2 cellular contexts compared by ENCODE assay signal in the genomic region with DNA sequence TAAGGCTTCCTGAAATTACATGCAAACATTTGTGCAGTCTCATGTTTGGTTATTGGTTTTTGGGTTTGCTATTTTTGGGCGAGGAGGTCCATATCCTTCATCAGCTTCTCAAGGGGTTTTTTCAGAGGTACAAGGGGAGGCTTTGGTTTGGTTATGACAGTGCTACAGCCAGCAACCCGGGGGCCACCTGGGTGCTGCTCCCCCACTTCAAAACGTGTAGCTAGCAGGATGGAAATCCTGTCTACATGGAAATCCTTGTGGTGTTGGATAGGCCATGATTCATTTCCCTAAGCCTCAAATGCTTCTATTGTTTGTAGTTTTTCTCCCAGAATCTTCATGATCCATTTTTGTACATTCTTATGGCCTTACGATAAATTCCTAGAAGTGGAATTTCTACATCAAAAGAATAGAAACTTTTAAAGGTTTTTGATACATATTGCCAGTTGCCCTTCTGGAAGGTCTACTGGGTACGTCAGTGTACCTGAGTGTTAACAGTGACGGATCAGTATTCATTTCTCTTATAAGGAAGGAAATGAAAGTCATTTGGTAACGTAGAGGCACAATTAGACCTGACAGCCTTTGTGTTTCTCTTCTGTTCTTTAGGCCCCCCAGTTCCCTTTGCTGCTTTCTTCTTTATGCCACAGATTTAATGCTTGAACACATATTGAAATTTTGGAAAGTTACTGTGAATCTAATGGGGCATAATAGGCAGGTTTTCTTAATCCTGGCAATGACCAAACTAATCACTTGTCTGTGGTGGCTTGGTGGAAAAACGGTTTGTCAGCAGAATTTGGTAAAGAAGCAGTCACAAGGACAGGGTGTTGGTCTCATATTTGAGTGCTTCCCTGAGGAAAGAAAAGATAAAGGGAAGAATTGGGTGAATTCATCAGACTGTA.
TF ChIP-seq lines count a peak whose summit lies in the region.

No MANE protein-coding gene starts in this region.

TF ChIP-seq in HEK293, 187 proteins besides CTCF, POLR2A, EP300 and RAD21 (continued from another document):
- TF ChIP-seq, protein P1, sequence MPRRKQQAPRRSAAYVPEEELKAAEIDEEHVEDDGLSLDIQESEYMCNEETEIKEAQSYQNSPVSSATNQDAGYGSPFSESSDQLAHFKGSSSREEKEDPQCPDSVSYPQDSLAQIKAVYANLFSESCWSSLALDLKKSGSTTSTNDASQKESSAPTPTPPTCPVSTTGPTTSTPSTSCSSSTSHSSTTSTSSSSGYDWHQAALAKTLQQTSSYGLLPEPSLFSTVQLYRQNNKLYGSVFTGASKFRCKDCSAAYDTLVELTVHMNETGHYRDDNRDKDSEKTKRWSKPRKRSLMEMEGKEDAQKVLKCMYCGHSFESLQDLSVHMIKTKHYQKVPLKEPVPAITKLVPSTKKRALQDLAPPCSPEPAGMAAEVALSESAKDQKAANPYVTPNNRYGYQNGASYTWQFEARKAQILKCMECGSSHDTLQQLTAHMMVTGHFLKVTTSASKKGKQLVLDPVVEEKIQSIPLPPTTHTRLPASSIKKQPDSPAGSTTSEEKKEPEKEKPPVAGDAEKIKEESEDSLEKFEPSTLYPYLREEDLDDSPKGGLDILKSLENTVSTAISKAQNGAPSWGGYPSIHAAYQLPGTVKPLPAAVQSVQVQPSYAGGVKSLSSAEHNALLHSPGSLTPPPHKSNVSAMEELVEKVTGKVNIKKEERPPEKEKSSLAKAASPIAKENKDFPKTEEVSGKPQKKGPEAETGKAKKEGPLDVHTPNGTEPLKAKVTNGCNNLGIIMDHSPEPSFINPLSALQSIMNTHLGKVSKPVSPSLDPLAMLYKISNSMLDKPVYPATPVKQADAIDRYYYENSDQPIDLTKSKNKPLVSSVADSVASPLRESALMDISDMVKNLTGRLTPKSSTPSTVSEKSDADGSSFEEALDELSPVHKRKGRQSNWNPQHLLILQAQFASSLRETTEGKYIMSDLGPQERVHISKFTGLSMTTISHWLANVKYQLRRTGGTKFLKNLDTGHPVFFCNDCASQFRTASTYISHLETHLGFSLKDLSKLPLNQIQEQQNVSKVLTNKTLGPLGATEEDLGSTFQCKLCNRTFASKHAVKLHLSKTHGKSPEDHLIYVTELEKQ (tag by site-specific recombination; IDR thresholded peaks at IDR 0.05; ENCODE audit: borderline replicate concordance): no peak
- TF ChIP-seq ZNF558 (tag by site-specific recombination; IDR thresholded peaks at IDR 0.05) (peak; percentile 94), ZNF311 (tag by site-specific recombination; IDR thresholded peaks at IDR 0.05; ENCODE audit: borderline replicate concordance) (no peak), ZNF19 (tag by site-specific recombination; IDR thresholded peaks at IDR 0.05; ENCODE audit: low read depth) (no peak), ZNF157 (tag by site-specific recombination; IDR thresholded peaks at IDR 0.05) (no peak), ZNF112 (tag by site-specific recombination; IDR thresholded peaks at IDR 0.05) (no peak)
TF ChIP-seq in HEK293: peak in this region for 1.

TF ChIP-seq in GM12878, 131 proteins besides CTCF, POLR2A, EP300 and RAD21 (continued from another document and continues in another):
- TF ChIP-seq, protein P2, sequence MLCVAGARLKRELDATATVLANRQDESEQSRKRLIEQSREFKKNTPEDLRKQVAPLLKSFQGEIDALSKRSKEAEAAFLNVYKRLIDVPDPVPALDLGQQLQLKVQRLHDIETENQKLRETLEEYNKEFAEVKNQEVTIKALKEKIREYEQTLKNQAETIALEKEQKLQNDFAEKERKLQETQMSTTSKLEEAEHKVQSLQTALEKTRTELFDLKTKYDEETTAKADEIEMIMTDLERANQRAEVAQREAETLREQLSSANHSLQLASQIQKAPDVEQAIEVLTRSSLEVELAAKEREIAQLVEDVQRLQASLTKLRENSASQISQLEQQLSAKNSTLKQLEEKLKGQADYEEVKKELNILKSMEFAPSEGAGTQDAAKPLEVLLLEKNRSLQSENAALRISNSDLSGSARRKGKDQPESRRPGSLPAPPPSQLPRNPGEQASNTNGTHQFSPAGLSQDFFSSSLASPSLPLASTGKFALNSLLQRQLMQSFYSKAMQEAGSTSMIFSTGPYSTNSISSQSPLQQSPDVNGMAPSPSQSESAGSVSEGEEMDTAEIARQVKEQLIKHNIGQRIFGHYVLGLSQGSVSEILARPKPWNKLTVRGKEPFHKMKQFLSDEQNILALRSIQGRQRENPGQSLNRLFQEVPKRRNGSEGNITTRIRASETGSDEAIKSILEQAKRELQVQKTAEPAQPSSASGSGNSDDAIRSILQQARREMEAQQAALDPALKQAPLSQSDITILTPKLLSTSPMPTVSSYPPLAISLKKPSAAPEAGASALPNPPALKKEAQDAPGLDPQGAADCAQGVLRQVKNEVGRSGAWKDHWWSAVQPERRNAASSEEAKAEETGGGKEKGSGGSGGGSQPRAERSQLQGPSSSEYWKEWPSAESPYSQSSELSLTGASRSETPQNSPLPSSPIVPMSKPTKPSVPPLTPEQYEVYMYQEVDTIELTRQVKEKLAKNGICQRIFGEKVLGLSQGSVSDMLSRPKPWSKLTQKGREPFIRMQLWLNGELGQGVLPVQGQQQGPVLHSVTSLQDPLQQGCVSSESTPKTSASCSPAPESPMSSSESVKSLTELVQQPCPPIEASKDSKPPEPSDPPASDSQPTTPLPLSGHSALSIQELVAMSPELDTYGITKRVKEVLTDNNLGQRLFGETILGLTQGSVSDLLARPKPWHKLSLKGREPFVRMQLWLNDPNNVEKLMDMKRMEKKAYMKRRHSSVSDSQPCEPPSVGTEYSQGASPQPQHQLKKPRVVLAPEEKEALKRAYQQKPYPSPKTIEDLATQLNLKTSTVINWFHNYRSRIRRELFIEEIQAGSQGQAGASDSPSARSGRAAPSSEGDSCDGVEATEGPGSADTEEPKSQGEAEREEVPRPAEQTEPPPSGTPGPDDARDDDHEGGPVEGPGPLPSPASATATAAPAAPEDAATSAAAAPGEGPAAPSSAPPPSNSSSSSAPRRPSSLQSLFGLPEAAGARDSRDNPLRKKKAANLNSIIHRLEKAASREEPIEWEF (IDR thresholded peaks at IDR 0.05; ENCODE audit: insufficient replicate concordance, low read depth, low read length): no peak
- TF ChIP-seq CBX3 (IDR thresholded peaks at IDR 0.05; ENCODE audit: borderline replicate concordance, low read depth) (no peak), NBN (IDR thresholded peaks at IDR 0.05) (0 out of 2 replicates have a peak, but pooled peaks have one; percentile 10), CBX5 (IDR thresholded peaks at IDR 0.05; ENCODE audit: low read depth) (peak; percentile 81; the same call in 1 of the 2 replicates), SREBF2 (IDR thresholded peaks at IDR 0.05; ENCODE audit: low read length) (no peak), JUND (IDR thresholded peaks at IDR 0.05; ENCODE audit: low read depth, low read length) (no peak; the same call in 1 of the 2 replicates), RELA (IDR thresholded peaks at IDR 0.05; ENCODE audit: borderline replicate concordance, partially characterized antibody) (no peak), HDAC6 (IDR thresholded peaks at IDR 0.05; ENCODE audit: unreplicated experiment) (no peak), WRNIP1 (IDR thresholded peaks at IDR 0.05; ENCODE audit: borderline replicate concordance, low read depth, low read length) (no peak), BCL11A (IDR thresholded peaks at IDR 0.05; ENCODE audit: low read depth, low read length) (peak; percentile 55; the same call in 1 of the 2 replicates), POU2F2 (IDR thresholded peaks at IDR 0.05; ENCODE audit: borderline replicate concordance, low read depth, low read length) (no peak), CHD2 (IDR thresholded peaks at IDR 0.05; ENCODE audit: borderline replicate concordance, low read depth, low read length) (no peak), PML (IDR thresholded peaks at IDR 0.05; ENCODE audit: low read length) (peak; percentile 47; the same call in 1 of the 2 replicates), FOXM1 (IDR thresholded peaks at IDR 0.05; ENCODE audit: low read depth, low read length) (peak; percentile 83), TCF7 (IDR thresholded peaks at IDR 0.05; ENCODE audit: borderline replicate concordance) (peak; percentile 41; the same call in 1 of the 2 replicates), CREB1 (IDR thresholded peaks at IDR 0.05; ENCODE audit: low read depth) (peak; percentile 42; the same call in 1 of the 2 replicates), MEF2A (IDR thresholded peaks at IDR 0.05; ENCODE audit: insufficient read depth, low read depth, low read length) (peak; percentile 97), TBL1XR1 (IDR thresholded peaks at IDR 0.05; ENCODE audit: low read depth, low read length) (peak; percentile 77), TCF12 (IDR thresholded peaks at IDR 0.05; ENCODE audit: low read depth, low read length) (peak; percentile 82), ZNF384 (IDR thresholded peaks at IDR 0.05; ENCODE audit: borderline replicate concordance, low read depth, low read length) (no peak), SPI1 (IDR thresholded peaks at IDR 0.05; ENCODE audit: borderline replicate concordance, insufficient read depth, low read depth, low read length) (peak; percentile 43; the same call in 1 of the 2 replicates), MTA3 (IDR thresholded peaks at IDR 0.05; ENCODE audit: borderline replicate concordance, low read length) (0 out of 2 replicates have a peak, but pooled peaks have one; percentile 72), GABPA (IDR thresholded peaks at IDR 0.05; ENCODE audit: low read depth) (0 out of 2 replicates have a peak, but pooled peaks have one; percentile 38), NR2C2 (IDR thresholded peaks at IDR 0.05; ENCODE audit: borderline replicate concordance, control insufficient read depth, insufficient read length, low read depth) (no peak)
- TF ChIP-seq, protein P3, sequence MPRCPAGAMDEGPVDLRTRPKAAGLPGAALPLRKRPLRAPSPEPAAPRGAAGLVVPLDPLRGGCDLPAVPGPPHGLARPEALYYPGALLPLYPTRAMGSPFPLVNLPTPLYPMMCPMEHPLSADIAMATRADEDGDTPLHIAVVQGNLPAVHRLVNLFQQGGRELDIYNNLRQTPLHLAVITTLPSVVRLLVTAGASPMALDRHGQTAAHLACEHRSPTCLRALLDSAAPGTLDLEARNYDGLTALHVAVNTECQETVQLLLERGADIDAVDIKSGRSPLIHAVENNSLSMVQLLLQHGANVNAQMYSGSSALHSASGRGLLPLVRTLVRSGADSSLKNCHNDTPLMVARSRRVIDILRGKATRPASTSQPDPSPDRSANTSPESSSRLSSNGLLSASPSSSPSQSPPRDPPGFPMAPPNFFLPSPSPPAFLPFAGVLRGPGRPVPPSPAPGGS (IDR thresholded peaks at IDR 0.05; ENCODE audit: borderline replicate concordance, insufficient read depth, low read depth, low read length, poor library complexity, severe bottlenecking): peak; percentile 73
- TF ChIP-seq, protein P4, sequence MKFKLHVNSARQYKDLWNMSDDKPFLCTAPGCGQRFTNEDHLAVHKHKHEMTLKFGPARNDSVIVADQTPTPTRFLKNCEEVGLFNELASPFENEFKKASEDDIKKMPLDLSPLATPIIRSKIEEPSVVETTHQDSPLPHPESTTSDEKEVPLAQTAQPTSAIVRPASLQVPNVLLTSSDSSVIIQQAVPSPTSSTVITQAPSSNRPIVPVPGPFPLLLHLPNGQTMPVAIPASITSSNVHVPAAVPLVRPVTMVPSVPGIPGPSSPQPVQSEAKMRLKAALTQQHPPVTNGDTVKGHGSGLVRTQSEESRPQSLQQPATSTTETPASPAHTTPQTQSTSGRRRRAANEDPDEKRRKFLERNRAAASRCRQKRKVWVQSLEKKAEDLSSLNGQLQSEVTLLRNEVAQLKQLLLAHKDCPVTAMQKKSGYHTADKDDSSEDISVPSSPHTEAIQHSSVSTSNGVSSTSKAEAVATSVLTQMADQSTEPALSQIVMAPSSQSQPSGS (IDR thresholded peaks at IDR 0.05; ENCODE audit: low read length): peak; percentile 78
- TF ChIP-seq, protein P5, sequence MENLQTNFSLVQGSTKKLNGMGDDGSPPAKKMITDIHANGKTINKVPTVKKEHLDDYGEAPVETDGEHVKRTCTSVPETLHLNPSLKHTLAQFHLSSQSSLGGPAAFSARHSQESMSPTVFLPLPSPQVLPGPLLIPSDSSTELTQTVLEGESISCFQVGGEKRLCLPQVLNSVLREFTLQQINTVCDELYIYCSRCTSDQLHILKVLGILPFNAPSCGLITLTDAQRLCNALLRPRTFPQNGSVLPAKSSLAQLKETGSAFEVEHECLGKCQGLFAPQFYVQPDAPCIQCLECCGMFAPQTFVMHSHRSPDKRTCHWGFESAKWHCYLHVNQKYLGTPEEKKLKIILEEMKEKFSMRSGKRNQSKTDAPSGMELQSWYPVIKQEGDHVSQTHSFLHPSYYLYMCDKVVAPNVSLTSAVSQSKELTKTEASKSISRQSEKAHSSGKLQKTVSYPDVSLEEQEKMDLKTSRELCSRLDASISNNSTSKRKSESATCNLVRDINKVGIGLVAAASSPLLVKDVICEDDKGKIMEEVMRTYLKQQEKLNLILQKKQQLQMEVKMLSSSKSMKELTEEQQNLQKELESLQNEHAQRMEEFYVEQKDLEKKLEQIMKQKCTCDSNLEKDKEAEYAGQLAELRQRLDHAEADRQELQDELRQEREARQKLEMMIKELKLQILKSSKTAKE (IDR thresholded peaks at IDR 0.05; ENCODE audit: low read depth, poor library complexity, severe bottlenecking): peak; percentile 41
- TF ChIP-seq, protein P6, sequence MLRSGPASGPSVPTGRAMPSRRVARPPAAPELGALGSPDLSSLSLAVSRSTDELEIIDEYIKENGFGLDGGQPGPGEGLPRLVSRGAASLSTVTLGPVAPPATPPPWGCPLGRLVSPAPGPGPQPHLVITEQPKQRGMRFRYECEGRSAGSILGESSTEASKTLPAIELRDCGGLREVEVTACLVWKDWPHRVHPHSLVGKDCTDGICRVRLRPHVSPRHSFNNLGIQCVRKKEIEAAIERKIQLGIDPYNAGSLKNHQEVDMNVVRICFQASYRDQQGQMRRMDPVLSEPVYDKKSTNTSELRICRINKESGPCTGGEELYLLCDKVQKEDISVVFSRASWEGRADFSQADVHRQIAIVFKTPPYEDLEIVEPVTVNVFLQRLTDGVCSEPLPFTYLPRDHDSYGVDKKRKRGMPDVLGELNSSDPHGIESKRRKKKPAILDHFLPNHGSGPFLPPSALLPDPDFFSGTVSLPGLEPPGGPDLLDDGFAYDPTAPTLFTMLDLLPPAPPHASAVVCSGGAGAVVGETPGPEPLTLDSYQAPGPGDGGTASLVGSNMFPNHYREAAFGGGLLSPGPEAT (IDR thresholded peaks at IDR 0.05; ENCODE audit: low read depth): peak; percentile 41; the same call in 1 of the 2 replicates
- TF ChIP-seq, protein P7, sequence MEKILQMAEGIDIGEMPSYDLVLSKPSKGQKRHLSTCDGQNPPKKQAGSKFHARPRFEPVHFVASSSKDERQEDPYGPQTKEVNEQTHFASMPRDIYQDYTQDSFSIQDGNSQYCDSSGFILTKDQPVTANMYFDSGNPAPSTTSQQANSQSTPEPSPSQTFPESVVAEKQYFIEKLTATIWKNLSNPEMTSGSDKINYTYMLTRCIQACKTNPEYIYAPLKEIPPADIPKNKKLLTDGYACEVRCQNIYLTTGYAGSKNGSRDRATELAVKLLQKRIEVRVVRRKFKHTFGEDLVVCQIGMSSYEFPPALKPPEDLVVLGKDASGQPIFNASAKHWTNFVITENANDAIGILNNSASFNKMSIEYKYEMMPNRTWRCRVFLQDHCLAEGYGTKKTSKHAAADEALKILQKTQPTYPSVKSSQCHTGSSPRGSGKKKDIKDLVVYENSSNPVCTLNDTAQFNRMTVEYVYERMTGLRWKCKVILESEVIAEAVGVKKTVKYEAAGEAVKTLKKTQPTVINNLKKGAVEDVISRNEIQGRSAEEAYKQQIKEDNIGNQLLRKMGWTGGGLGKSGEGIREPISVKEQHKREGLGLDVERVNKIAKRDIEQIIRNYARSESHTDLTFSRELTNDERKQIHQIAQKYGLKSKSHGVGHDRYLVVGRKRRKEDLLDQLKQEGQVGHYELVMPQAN (conservative IDR thresholded peaks at IDR 0.05): no peak
